ENCODE assay signal across 11 cellular contexts in genomic region chr22:28091486-28091885, GRCh38.
"Had no signal": no experiment of that assay in that cellular context is flagged by ENCODE, and none has a peak within 500 bp of the region (broad histone marks: within the 10 kb centered on the region; RNA-seq: fewer than 3 reads in every experiment).

No MANE protein-coding gene starts in this region.

- H3K4me3 ChIP-seq: GM23248, GM23338, HAP-1 had no signal

- H3K4me2 ChIP-seq: GM23338 had no signal

- H3K9ac ChIP-seq: GM23248 had no signal

- FAIRE-seq: H1, H54 had no signal

- H3K27ac Mint-ChIP-seq: GM23338, H9, HFFc6 had no signal

- H3K4me3 Mint-ChIP-seq: GM23338, H9, HFFc6 had no signal

- H3K4me1 Mint-ChIP-seq: GM23338 had no signal

- H3K27ac ChIP-seq: GM23248 had no signal

- H3K9me3 ChIP-seq: HAP-1 had no signal

- H2AFZ ChIP-seq: GM23248, GM23338 had no signal

- ATAC-seq: GM23338, HCT116 had no signal

- DNase-seq: GM23248, GOT3, H7, H9, HCEC 1CT, HFFc6 had no signal
